8 cellular contexts compared by ENCODE assay signal in the genomic region with DNA sequence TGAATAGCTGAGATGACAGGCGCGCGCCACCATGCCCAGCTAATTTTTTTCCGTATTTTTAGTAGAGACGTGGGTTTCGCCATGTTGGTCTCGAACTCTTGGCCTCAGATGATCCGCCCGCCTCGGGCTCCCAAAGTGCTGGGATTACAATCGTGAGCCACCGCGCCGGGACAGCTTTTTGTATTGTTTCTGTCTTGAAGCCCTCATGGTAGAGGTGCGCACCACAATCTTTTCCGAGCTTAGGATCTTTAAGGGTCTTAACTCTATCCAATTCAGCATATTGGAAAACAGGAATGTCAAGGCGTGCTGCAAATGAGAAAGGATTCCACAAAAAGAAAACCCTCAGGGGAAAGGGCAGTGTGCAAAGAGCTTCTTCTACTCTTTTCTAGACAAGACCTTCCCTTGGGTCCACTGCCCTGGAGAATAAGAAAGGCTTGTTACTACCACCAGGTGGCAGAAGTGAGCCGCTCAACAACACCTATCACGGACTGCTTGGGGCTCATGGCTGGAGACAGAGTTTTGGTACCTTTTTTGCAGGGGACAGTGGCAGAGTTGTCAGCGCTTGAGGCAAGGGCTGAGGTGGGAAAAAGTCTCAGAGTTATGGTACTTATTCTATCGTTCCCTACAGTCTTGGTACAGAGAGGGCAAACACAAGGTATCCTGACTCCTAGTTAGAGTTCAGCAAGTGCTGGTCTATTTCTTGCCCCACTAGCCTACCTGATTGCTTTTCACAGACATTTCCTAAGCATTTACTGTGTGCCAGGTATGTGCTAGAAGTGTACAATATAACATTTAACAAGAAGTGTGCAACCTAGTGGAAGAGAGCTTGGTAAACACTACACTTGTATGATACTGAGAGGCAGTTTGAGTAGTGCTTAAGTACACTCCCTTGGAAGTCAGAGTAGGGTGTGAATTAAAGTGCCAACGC. TPM values are rescaled to one million over a fixed set of nuclear protein-coding genes. Genes with fewer than 3 reads are reported as not detected.
DNase-seq lines count a peak whose midpoint lies in the region; ATAC-seq, FAIRE-seq and TF ChIP-seq lines count a peak whose summit lies in the region.

No MANE protein-coding gene starts in this region.

- no peaks in the 10 kb centered on the region for H3K27me3 ChIP-seq in duodenal mucosa (ENCODE audit: control insufficient read depth in 1 of 2, insufficient read depth in 2 of 2, low read length in 2 of 2)

- H3K4me3 ChIP-seq in A549 (no peak overlapping the region), duodenal mucosa (ENCODE audit: low read depth in 1 of 2, low read length in 2 of 2) (peak overlapping the region; percentile 4 to 37)

- CTCF ChIA-PET in A549 (lab: Yijun Ruan, JAX): interaction anchor here (0.5 to 20.8 kb wide), 53 partner anchors 9 to 316 kb away, joined by 3 to 638 read pairs (median 6); partner anchors contain the start of genes AAAS, AMHR2, MAP3K12 and PRR13

- 51% methylated on average over 22 of the region's 22 CpGs for WGBS in A549 (ENCODE audit: missing lambda C conversion rate)

- TF ChIP-seq RAD21 in A549 (conservative IDR thresholded peaks at IDR 0.05 in 1 of 2, IDR thresholded peaks at IDR 0.05 in 1 of 2): peak; percentile 97 to 99

- no peaks in the 10 kb centered on the region for H3K36me3 ChIP-seq in duodenal mucosa (ENCODE audit: control insufficient read depth in 1 of 2, insufficient read depth in 2 of 2, low read length in 2 of 2)

- H3K4me2 ChIP-seq in A549: peak overlapping the region; percentile 25

- peak; percentile 94 for TF ChIP-seq CTCF in A549 (IDR thresholded peaks at IDR 0.05)

- H3K9ac ChIP-seq in duodenal mucosa (ENCODE audit: low read depth in 1 of 2, low read length in 2 of 2): peak overlapping the region; percentile 16 to 35

- peak; percentile 66 to 93 for DNase-seq in A549 (ENCODE audit: low read depth in 1 of 2, low spot score in 1 of 2)
- DNase-seq in HK-2 (ENCODE audit: unreplicated experiment): peak; percentile 83
- peak; percentile 74 for DNase-seq in NCI-H82 treated with DMSO at 0.1 percent for 48 hours (lab: John Stamatoyannopoulos, UW; ENCODE audit: unreplicated experiment)
- DNase-seq in activated CD4-positive, alpha-beta T cell treated with anti-CD3 and anti-CD28 coated beads, Interleukin-2, amount 50 U/mL, for 48 hours: peak; percentile 86 to 87
- peak; percentile 92 for DNase-seq in lung microvascular endothelial cell (ENCODE audit: low read depth in 2 of 2)
- DNase-seq in stimulated activated CD8-positive, alpha-beta memory T cell treated with anti-CD3 and anti-CD28 coated beads, Interleukin-15, amount 100 ng/mL, for 24 hours (ENCODE audit: low read depth): peak; percentile 37

- no peak for FAIRE-seq in A549 (lab: Jason Lieb, UNC)

- POLR2A ChIA-PET in A549 (lab: Yijun Ruan, JAX): interaction anchor here (0.6 to 2.1 kb wide), 10 partner anchors 25 to 148 kb away, joined by 3 to 16 read pairs (median 5); partner anchors contain the start of genes PRR13, SP1 and TARBP2

- H3K4me1 ChIP-seq in A549: peaks cover 6% of the 10 kb centered on the region
- H3K4me1 ChIP-seq in duodenal mucosa (ENCODE audit: control insufficient read depth in 1 of 2, insufficient read depth in 2 of 2, low read length in 2 of 2): peaks cover 7 to 8% of the 10 kb centered on the region in 2 donors

- TF ChIP-seq EP300 in A549 (IDR thresholded peaks at IDR 0.05): no peak

- TF ChIP-seq POLR2A in A549 (IDR thresholded peaks at IDR 0.05; ENCODE audit: low read length): no peak

- H3K27ac ChIP-seq in A549 (peak overlapping the region; percentile 29 to 63), duodenal mucosa (ENCODE audit: low read depth, low read length) (peak overlapping the region; percentile 27)

- H3K9me3 ChIP-seq in A549 (no peaks in the 10 kb centered on the region), duodenal mucosa (ENCODE audit: control insufficient read depth in 1 of 2, low read length in 2 of 2) (no peaks in the 10 kb centered on the region)

- peak; percentile 99 to 100 for ATAC-seq in A549
- ATAC-seq in GM18858 (IDR thresholded peaks at IDR 0.05; ENCODE audit: unreplicated experiment): peak; percentile 53

TF ChIP-seq in A549, 52 proteins besides CTCF, POLR2A, EP300 and RAD21:
- peak; percentile 99 for TF ChIP-seq SMC3 (IDR thresholded peaks at IDR 0.05)
- TF ChIP-seq HDAC2 (IDR thresholded peaks at IDR 0.05): no peak
- no peak for TF ChIP-seq CHD4 (IDR thresholded peaks at IDR 0.05; ENCODE audit: borderline replicate concordance)
- TF ChIP-seq, protein P1, sequence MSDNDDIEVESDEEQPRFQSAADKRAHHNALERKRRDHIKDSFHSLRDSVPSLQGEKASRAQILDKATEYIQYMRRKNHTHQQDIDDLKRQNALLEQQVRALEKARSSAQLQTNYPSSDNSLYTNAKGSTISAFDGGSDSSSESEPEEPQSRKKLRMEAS (IDR thresholded peaks at IDR 0.05): peak; percentile 47; the same call in 1 of the 2 replicates
- 0 out of 2 replicates have a peak, but pooled peaks have one; percentile 45 for TF ChIP-seq KDM1A (IDR thresholded peaks at IDR 0.05; ENCODE audit: low read depth)
- no peak for TF ChIP-seq TFCP2L1 (CRISPR knock-in tag; IDR thresholded peaks at IDR 0.05)

RNA-seq across cellular contexts. Expression of gene SP7, which starts 16.4 kb away (rescaled TPM):
- polyA plus RNA-seq in A549 (2011; rRNA removed) (0.05 TPM in 1 of 2 replicates, not detected in the other), A549 (2017; fragmentation: RNase III; extraction: RNeasy Plus Mini Kit Qiagen cat#74134 plus additional on column Dnase treatment) (0.03 to 0.06 TPM in 2 of 3 replicates, not detected in the other)
- 0.01 and 0.04 TPM in 2 replicates for polyA plus RNA-seq in A549 (2012; cell fraction: cytosol; rRNA removed)
- 0.09 and 0.12 TPM in 2 replicates for polyA plus RNA-seq in A549 (2012; cell fraction: nucleus; rRNA removed)
- 0.17 TPM in 1 of 2 replicates, not detected in the other for polyA minus RNA-seq in A549 (2011; rRNA and poly(A)+ RNA removed)
- not detected in 2 replicates for total RNA-seq in lung microvascular endothelial cell

RNA-seq across cellular contexts. Expression of gene SP1, which starts 27.4 kb away (rescaled TPM):
- 53.2 and 56.6 TPM in 2 replicates for polyA plus RNA-seq in A549 (2011; rRNA removed)
- polyA plus RNA-seq in A549 (2012; cell fraction: cytosol; rRNA removed): 14.0 and 18.8 TPM in 2 replicates
- 15.5 and 19.0 TPM in 2 replicates for polyA plus RNA-seq in A549 (2012; cell fraction: nucleus; rRNA removed)
- polyA plus RNA-seq in A549 (2017; fragmentation: RNase III; extraction: RNeasy Plus Mini Kit Qiagen cat#74134 plus additional on column Dnase treatment): 24.0 to 24.5 TPM (median 24.2 TPM) in 3 replicates
- 176 and 220 TPM in 2 replicates for polyA minus RNA-seq in A549 (2011; rRNA and poly(A)+ RNA removed)
- total RNA-seq in lung microvascular endothelial cell: 21.4 and 26.8 TPM in 2 replicates

RNA-seq across cellular contexts. Expression of gene AAAS, which starts 31.2 kb away (rescaled TPM):
- polyA plus RNA-seq in A549 (2011; rRNA removed) (82.6 and 104 TPM in 2 replicates), A549 (2017; fragmentation: RNase III; extraction: RNeasy Plus Mini Kit Qiagen cat#74134 plus additional on column Dnase treatment) (61.5 to 64.9 TPM (median 64.1 TPM) in 3 replicates)
- 98.3 and 108 TPM in 2 replicates for polyA plus RNA-seq in A549 (2012; cell fraction: cytosol; rRNA removed)
- polyA plus RNA-seq in A549 (2012; cell fraction: nucleus; rRNA removed): 244 and 280 TPM in 2 replicates
- polyA minus RNA-seq in A549 (2011; rRNA and poly(A)+ RNA removed): 136 and 153 TPM in 2 replicates
- 23.8 and 24.6 TPM in 2 replicates for total RNA-seq in lung microvascular endothelial cell

RNA-seq across cellular contexts. Expression of gene MYG1, which starts 53.1 kb away (rescaled TPM):
- polyA plus RNA-seq in A549 (2011; rRNA removed) (75.2 and 80.9 TPM in 2 replicates), A549 (2017; fragmentation: RNase III; extraction: RNeasy Plus Mini Kit Qiagen cat#74134 plus additional on column Dnase treatment) (55.9 to 60.9 TPM (median 58.9 TPM) in 3 replicates)
- 119 and 127 TPM in 2 replicates for polyA plus RNA-seq in A549 (2012; cell fraction: cytosol; rRNA removed)
- polyA plus RNA-seq in A549 (2012; cell fraction: nucleus; rRNA removed): 112 and 120 TPM in 2 replicates
- polyA minus RNA-seq in A549 (2011; rRNA and poly(A)+ RNA removed): 70.3 and 92.5 TPM in 2 replicates
- 31.6 and 35.9 TPM in 2 replicates for total RNA-seq in lung microvascular endothelial cell

RNA-seq across cellular contexts. Expression of gene PFDN5, which starts 57.3 kb away (rescaled TPM):
- polyA plus RNA-seq in A549 (2011; rRNA removed): 729 and 848 TPM in 2 replicates
- 784 and 933 TPM in 2 replicates for polyA plus RNA-seq in A549 (2012; cell fraction: cytosol; rRNA removed)
- polyA plus RNA-seq in A549 (2012; cell fraction: nucleus; rRNA removed): 344 and 565 TPM in 2 replicates
- 685 to 736 TPM (median 704 TPM) in 3 replicates for polyA plus RNA-seq in A549 (2017; fragmentation: RNase III; extraction: RNeasy Plus Mini Kit Qiagen cat#74134 plus additional on column Dnase treatment)
- 135 and 177 TPM in 2 replicates for polyA minus RNA-seq in A549 (2011; rRNA and poly(A)+ RNA removed)
- 412 and 577 TPM in 2 replicates for total RNA-seq in lung microvascular endothelial cell

Comparison
In these comparisons a context has a peak if more than half of its experiments do, and no peak if none do; other contexts are left out.
1. DNase-seq: peak in every context shown above with its lines; median percentile 92 in lung microvascular endothelial cell; 86 in activated CD4-positive, alpha-beta T cell treated with anti-CD3 and anti-CD28 coated beads, Interleukin-2, amount 50 U/mL, for 48 hours; 83 in HK-2; 80 in A549; 74 in NCI-H82 treated with DMSO at 0.1 percent for 48 hours; 37 in stimulated activated CD8-positive, alpha-beta memory T cell treated with anti-CD3 and anti-CD28 coated beads, Interleukin-15, amount 100 ng/mL, for 24 hours.